Comparison of ENCODE assay signal across 8 cellular contexts in the genomic region with DNA sequence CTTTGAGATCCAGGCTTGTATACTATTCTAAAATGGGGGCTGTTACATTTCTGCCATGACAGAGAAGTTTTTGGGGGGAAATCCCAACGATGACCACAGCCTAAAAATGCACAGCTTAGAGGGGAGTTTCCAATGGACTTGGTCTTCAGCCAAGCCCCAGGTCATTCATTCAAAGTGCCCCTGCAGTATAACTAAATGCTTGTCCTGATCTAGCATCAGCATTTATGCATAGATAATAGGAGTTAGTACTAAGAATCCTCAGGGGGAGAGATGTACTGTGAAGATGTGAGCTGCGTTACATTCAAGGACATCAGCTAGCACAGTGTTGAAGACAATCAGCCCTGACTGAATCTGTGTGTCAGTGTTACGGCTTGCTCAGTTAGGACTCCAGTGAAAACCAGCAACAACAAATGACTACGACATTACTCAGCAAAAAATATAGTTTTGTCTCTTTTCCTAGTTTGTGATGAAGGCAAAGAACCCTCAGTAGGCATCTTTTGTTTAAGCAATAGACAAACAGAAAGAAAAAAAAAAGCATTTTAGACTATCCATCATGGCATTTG.
DNase-seq lines count a peak whose midpoint lies in the region; ATAC-seq and TF ChIP-seq lines count a peak whose summit lies in the region.

No MANE protein-coding gene starts in this region.

- peaks cover 26% of the 10 kb centered on the region for H3K4me1 Mint-ChIP-seq in Calu3 (ENCODE audit: low read depth, unreplicated experiment)

- no peaks in the 10 kb centered on the region for H3K9me3 Mint-ChIP-seq in Calu3 (ENCODE audit: low read depth, unreplicated experiment)

- no TSS peak for BruUV-seq in Calu3 (replicated peaks; lab: Mats Ljungman, UMichigan)

- ATAC-seq in GM19438 (IDR thresholded peaks at IDR 0.05; ENCODE audit: low read depth, unreplicated experiment): peak; percentile 61
- ATAC-seq in HG03432 (IDR thresholded peaks at IDR 0.05; ENCODE audit: unreplicated experiment): peak; percentile 73

- H3K36me3 ChIP-seq in esophagus squamous epithelium: no peaks in the 10 kb centered on the region

- peak overlapping the region; percentile 74 for H3K27ac Mint-ChIP-seq in Calu3 (ENCODE audit: unreplicated experiment)

- H3K27me3 ChIP-seq in esophagus squamous epithelium: no peaks in the 10 kb centered on the region

- TF ChIP-seq POLR2A in esophagus squamous epithelium (IDR thresholded peaks at IDR 0.05): no peak

- H3K4me3 Mint-ChIP-seq in Calu3 (ENCODE audit: low read depth, unreplicated experiment): no peak overlapping the region

- H3K4me3 ChIP-seq in esophagus squamous epithelium: no peak overlapping the region

- no peaks in the 10 kb centered on the region for H3K9me3 ChIP-seq in esophagus squamous epithelium

- H3K4me1 ChIP-seq in esophagus squamous epithelium: no peaks in the 10 kb centered on the region

- DNase-seq in Calu3 (no peak), dedifferentiated amniotic fluid mesenchymal stem cell (ENCODE audit: extremely low spot score) (peak; percentile 50), ureter (ENCODE audit: low spot score) (no peak), esophagus squamous epithelium (lab: John Stamatoyannopoulos, UW) (no peak), GF-D8 (lab: John Stamatoyannopoulos, UW) (no peak), cerebellar nuclear complex (lab: John Stamatoyannopoulos, UW) (no peak)

- CTCF ChIA-PET in Calu3 (lab: Charles Lee): no interaction called here

- WGBS in esophagus squamous epithelium, 2 donors: 66 to 70% methylated on average over 4 of the region's 4 CpGs

- H3K27ac ChIP-seq in esophagus squamous epithelium: no peak overlapping the region

- no peaks in the 10 kb centered on the region for H3K36me3 Mint-ChIP-seq in Calu3 (ENCODE audit: insufficient read depth, unreplicated experiment)

- TF ChIP-seq CTCF in Calu3 (IDR thresholded peaks at IDR 0.05; ENCODE audit: unreplicated experiment) (no peak), esophagus squamous epithelium (IDR thresholded peaks at IDR 0.05) (no peak)

- intact Hi-C loops in Calu3 (cut with micrococcal nuclease; ENCODE audit: unreplicated experiment): no loop called here
- intact Hi-C loops in esophagus squamous epithelium (cut with DNase I): no loop called here

- H3K27me3 Mint-ChIP-seq in Calu3 (ENCODE audit: unreplicated experiment): no peaks in the 10 kb centered on the region
